Comparison of ENCODE assay signal across 1 cellular context in the genomic region with DNA sequence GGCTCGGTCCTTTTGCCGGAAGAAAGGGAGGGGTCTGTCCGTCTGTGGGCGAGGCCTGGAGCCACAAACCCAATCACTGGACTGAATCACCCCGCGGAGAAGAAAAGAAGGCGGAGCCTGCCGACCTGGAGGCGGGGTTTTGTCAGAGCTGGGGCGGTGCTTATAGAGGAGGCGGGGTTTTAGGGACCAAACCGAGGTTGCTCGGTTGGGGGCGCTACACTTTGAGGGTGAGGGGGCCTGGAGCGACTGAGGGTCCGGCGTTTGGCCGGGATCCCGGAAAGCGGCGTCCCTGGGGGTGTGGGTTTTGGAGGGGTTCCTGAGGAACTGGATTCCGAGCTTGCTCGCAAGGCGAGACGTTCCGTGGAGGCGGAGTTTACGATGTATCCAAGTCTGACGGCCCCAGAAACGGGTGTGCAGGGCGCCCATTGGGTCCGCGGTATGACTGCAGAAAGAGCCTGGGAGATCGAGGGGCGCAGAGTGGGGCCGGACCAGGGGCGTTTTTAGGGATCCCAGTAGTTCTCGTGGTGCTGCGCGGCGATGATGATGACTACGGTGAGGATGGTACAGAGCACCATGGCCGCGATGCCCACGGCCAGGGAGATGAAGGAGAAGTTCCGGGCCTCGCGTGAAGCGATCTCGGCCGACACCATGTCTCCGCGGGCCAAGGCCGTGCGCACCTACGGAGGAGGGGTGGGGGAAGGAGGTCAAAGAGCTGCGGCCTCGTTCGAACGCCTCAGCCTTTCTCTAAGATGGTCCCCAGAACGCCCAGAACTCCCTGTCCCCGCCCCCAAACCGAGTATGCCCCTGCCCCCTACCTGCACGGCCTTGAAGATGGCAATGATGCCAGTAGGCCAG.
TF ChIP-seq lines count a peak whose summit lies in the region.

No MANE protein-coding gene starts in this region.

TF ChIP-seq in IMR-90, 13 proteins besides CTCF, POLR2A, EP300 and RAD21:
- TF ChIP-seq SMC3 (IDR thresholded peaks at IDR 0.05; ENCODE audit: low read depth, low read length) = no peak
- TF ChIP-seq MAZ (IDR thresholded peaks at IDR 0.05; ENCODE audit: borderline replicate concordance, low read depth, low read length) = no peak
- no peak for TF ChIP-seq RFX5 (IDR thresholded peaks at IDR 0.05; ENCODE audit: low read depth, low read length)
- TF ChIP-seq CEBPB (IDR thresholded peaks at IDR 0.05; ENCODE audit: low read depth, low read length) = no peak
- TF ChIP-seq NFE2L2 (IDR thresholded peaks at IDR 0.05; ENCODE audit: low read depth, low read length) = no peak
- TF ChIP-seq CHD1 (IDR thresholded peaks at IDR 0.05; ENCODE audit: low read depth, low read length) = no peak
- TF ChIP-seq BHLHE40 (IDR thresholded peaks at IDR 0.05; ENCODE audit: low read depth, low read length) = no peak
- no peak for TF ChIP-seq RCOR1 (IDR thresholded peaks at IDR 0.05; ENCODE audit: insufficient replicate concordance, low read length)
- TF ChIP-seq FOS (IDR thresholded peaks at IDR 0.05; ENCODE audit: low read depth, low read length) = no peak
- no peak for TF ChIP-seq MAFK (IDR thresholded peaks at IDR 0.05; ENCODE audit: low read depth, low read length)
- TF ChIP-seq, protein P1, sequence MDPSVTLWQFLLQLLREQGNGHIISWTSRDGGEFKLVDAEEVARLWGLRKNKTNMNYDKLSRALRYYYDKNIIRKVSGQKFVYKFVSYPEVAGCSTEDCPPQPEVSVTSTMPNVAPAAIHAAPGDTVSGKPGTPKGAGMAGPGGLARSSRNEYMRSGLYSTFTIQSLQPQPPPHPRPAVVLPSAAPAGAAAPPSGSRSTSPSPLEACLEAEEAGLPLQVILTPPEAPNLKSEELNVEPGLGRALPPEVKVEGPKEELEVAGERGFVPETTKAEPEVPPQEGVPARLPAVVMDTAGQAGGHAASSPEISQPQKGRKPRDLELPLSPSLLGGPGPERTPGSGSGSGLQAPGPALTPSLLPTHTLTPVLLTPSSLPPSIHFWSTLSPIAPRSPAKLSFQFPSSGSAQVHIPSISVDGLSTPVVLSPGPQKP (IDR thresholded peaks at IDR 0.05; ENCODE audit: borderline replicate concordance, low read depth, low read length) = no peak
- TF ChIP-seq, protein P2, sequence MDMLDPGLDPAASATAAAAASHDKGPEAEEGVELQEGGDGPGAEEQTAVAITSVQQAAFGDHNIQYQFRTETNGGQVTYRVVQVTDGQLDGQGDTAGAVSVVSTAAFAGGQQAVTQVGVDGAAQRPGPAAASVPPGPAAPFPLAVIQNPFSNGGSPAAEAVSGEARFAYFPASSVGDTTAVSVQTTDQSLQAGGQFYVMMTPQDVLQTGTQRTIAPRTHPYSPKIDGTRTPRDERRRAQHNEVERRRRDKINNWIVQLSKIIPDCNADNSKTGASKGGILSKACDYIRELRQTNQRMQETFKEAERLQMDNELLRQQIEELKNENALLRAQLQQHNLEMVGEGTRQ (IDR thresholded peaks at IDR 0.05; ENCODE audit: low read depth, low read length) = no peak
